ENCODE assay signal across 20 cellular contexts in genomic region chr1:62209931-62210595, GRCh38. TPM values are rescaled to one million over a fixed set of nuclear protein-coding genes. Genes with fewer than 3 reads are reported as not detected.
DNase-seq lines count a peak whose midpoint lies in the region; ATAC-seq and TF ChIP-seq lines count a peak whose summit lies in the region.
"Had no signal": no experiment of that assay in that cellular context is flagged by ENCODE, and none has a peak within 500 bp of the region (broad histone marks: within the 10 kb centered on the region; RNA-seq: fewer than 3 reads in every experiment).

No MANE protein-coding gene starts in this region.

- intact Hi-C loops in left colon (cut with DNase I, micrococcal nuclease): no loop called here

- no peak for TF ChIP-seq CTCF in HFF-Myc (IDR thresholded peaks at IDR 0.05; ENCODE audit: low read depth, low read length, missing control alignments)
- no peak; the same call in 1 of the 2 replicates for TF ChIP-seq CTCF in RWPE1 (conservative IDR thresholded peaks at IDR 0.05; ENCODE audit: low read depth)

- POLR2A ChIA-PET in RWPE1 (lab: Yijun Ruan, JAX; ENCODE audit: low non-redundant PET): no interaction called here

- no peak overlapping the region; the same call in 1 of the 2 replicates for H3K27ac ChIP-seq in RWPE1
- H3K27ac ChIP-seq: brain microvascular endothelial cell, upper lobe of right lung, VCaP had no signal

- ATAC-seq in left colon: peak; percentile 81
- no peak for ATAC-seq in GM19324 (IDR thresholded peaks at IDR 0.05; ENCODE audit: low FRiP score, unreplicated experiment)
- ATAC-seq in HG03439 (IDR thresholded peaks at IDR 0.05; ENCODE audit: unreplicated experiment): no peak
- ATAC-seq in HG03565 (IDR thresholded peaks at IDR 0.05; ENCODE audit: unreplicated experiment): no peak
- ATAC-seq: upper lobe of right lung had no signal

- H3K4me3 ChIP-seq in HFF-Myc (replicated peaks; ENCODE audit: low read depth, low read length): no peak overlapping the region
- H3K4me3 ChIP-seq: upper lobe of right lung had no signal

- DNase-seq in CD1c-positive myeloid dendritic cell (ENCODE audit: extremely low spot score) (peak; percentile 20), HFF-Myc (ENCODE audit: extremely low read depth, low read depth) (peak; percentile 16), RWPE1 (ENCODE audit: low spot score) (peak; percentile 72), left colon (no peak), T-helper 1 cell (no peak)
- DNase-seq: activated naive CD4-positive, alpha-beta T cell; brain microvascular endothelial cell; glutamatergic neuron; Karpas-422; kidney; NCI-H2081 treated with DMSO at 0.1 percent for 48 hours; NK-92 treated with Interleukin-12 subunit alpha and Interleukin-12 subunit beta, amount 100 ng/mL, for 24 hours; SK-N-SH; stimulated activated CD4-positive, alpha-beta T cell treated with anti-CD3 and anti-CD28 coated beads, Interleukin-2, amount 100 ng/mL, for 24 hours; upper lobe of right lung had no signal

- CTCF ChIA-PET in RWPE1 (lab: Yijun Ruan, JAX): interaction anchor here (0.6 to 1.1 kb wide), 4 partner anchors 115 to 536 kb away, joined by 3 to 7 read pairs (median 4); no protein-coding TSS in a partner anchor

RNA-seq across cellular contexts. Expression of gene L1TD1, which starts 15.4 kb away (rescaled TPM):
- 1 to 10 TPM; 4.1 to 6.9 TPM for total RNA-seq in left colon
- total RNA-seq: pulmonary artery endothelial cell had no signal

Comparison
In these comparisons a context has a peak if more than half of its experiments do, and no peak if none do; other contexts are left out.
1. DNase-seq: peak in CD1c-positive myeloid dendritic cell (single experiment), HFF-Myc (single experiment) and RWPE1 (single experiment); none in left colon (0 of 2) and T-helper 1 cell (0 of 5).